In genomic region chr14:76977793-76978730, GRCh38 we compare ENCODE assay signal across 8 cellular contexts. TPM values are rescaled to one million over a fixed set of nuclear protein-coding genes. Genes with fewer than 3 reads are reported as not detected.
DNase-seq lines count a peak whose midpoint lies in the region; ATAC-seq and TF ChIP-seq lines count a peak whose summit lies in the region.

No MANE protein-coding gene starts in this region.

- no peak for TF ChIP-seq EP300 in suprapubic skin (IDR thresholded peaks at IDR 0.05)

- no peak for TF ChIP-seq CTCF in choroid plexus epithelial cell (conservative IDR thresholded peaks at IDR 0.05; ENCODE audit: low read depth, low read length)
- TF ChIP-seq CTCF in neural crest cell (conservative IDR thresholded peaks at IDR 0.05), result no peak
- no peak for TF ChIP-seq CTCF in suprapubic skin (IDR thresholded peaks at IDR 0.05)

- 53% methylated on average over 15 of the region's 15 CpGs for WGBS in suprapubic skin

- ATAC-seq in HG03469 (IDR thresholded peaks at IDR 0.05; ENCODE audit: unreplicated experiment), result peak; percentile 80

- peaks cover 10% of the 10 kb centered on the region for H3K9me3 Mint-ChIP-seq in neural crest cell

- H3K27ac Mint-ChIP-seq in neural crest cell (ENCODE audit: unreplicated experiment), result peak overlapping the region; percentile 67

- H3K36me3 Mint-ChIP-seq in neural crest cell (ENCODE audit: low read depth), result peaks cover 7% of the 10 kb centered on the region

- peak overlapping the region; percentile 10 for H3K27ac ChIP-seq in suprapubic skin

- no peak overlapping the region for H3K4me3 Mint-ChIP-seq in neural crest cell

- H3K27me3 Mint-ChIP-seq in neural crest cell (ENCODE audit: low read depth), result no peaks in the 10 kb centered on the region

- no peaks in the 10 kb centered on the region for H3K9me3 ChIP-seq in suprapubic skin

- TF ChIP-seq POLR2A in suprapubic skin (IDR thresholded peaks at IDR 0.05), result no peak

- DNase-seq in SIG-M5 treated with dmso at 0.1 percent for 504 hours (lab: John Stamatoyannopoulos, UW; ENCODE audit: unreplicated experiment), result peak; percentile 70
- no peak for DNase-seq in SIG-M5 (lab: John Stamatoyannopoulos, UW)
- DNase-seq in activated CD4-positive, alpha-beta T cell treated with anti-CD3 and anti-CD28 coated beads for 24 hours (ENCODE audit: low read depth in 2 of 2), result peak; percentile 73 to 75
- peak; percentile 86 for DNase-seq in choroid plexus epithelial cell (ENCODE audit: low read depth)
- no peak for DNase-seq in neural crest cell (ENCODE audit: low read depth, low spot score)
- DNase-seq in suprapubic skin (ENCODE audit: low spot score in 2 of 2), result peak; percentile 86 to 88
- no peak for DNase-seq in NCI-H446 (lab: John Stamatoyannopoulos, UW)

- peaks cover 20% of the 10 kb centered on the region for H3K4me1 Mint-ChIP-seq in neural crest cell

- H3K27me3 ChIP-seq in suprapubic skin, result no peaks in the 10 kb centered on the region

- H3K4me1 ChIP-seq in suprapubic skin, result peaks cover 19% of the 10 kb centered on the region

- no peak overlapping the region for H3K4me3 ChIP-seq in choroid plexus epithelial cell (ENCODE audit: low read depth, low read length)
- no peak overlapping the region for H3K4me3 ChIP-seq in suprapubic skin

- no peaks in the 10 kb centered on the region for H3K36me3 ChIP-seq in suprapubic skin

RNA-seq across cellular contexts. Expression of gene IRF2BPL, which starts 50.4 kb away (rescaled TPM):
- 42.6 and 43.6 TPM in 2 replicates for total RNA-seq in neural crest cell
- 10 to 100 TPM; 44.7 to 72.7 (median 65.6) TPM for total RNA-seq in suprapubic skin

Comparison
In these comparisons a context has a peak if more than half of its experiments do, and no peak if none do; other contexts are left out.
1. DNase-seq: peak in SIG-M5 treated with dmso at 0.1 percent for 504 hours (single experiment), activated CD4-positive, alpha-beta T cell treated with anti-CD3 and anti-CD28 coated beads for 24 hours (2 of 2), choroid plexus epithelial cell (single experiment) and suprapubic skin (2 of 2); none in SIG-M5 (single experiment), neural crest cell (single experiment) and NCI-H446 (0 of 2).